Comparison of ENCODE assay signal across 9 cellular contexts in genomic region chr9:135130266-135130976, GRCh38. TPM values are rescaled to one million over a fixed set of nuclear protein-coding genes. Genes with fewer than 3 reads are reported as not detected.
DNase-seq lines count a peak whose midpoint lies in the region; ATAC-seq lines count a peak whose summit lies in the region.
"Had no signal": no experiment of that assay in that cellular context is flagged by ENCODE, and none has a peak within 500 bp of the region (broad histone marks: within the 10 kb centered on the region; RNA-seq: fewer than 3 reads in every experiment).

No MANE protein-coding gene starts in this region.

- H3K36me3 Mint-ChIP-seq in activated T-helper 1 cell treated with anti-CD3 and anti-CD28 coated beads, Interleukin-12 subunit alpha, Interleukin-12 subunit beta, Interleukin-2, Interleukin-4 antibody, amounts not matched to agents 30 ng/mL and 10 ng/mL and 1 ng/mL, durations not matched to agents 14 hours and 24 hours and 36 hours (ENCODE audit: low read depth) = peaks cover 1% of the 10 kb centered on the region

- H3K4me1 Mint-ChIP-seq in activated T-helper 1 cell treated with anti-CD3 and anti-CD28 coated beads, Interleukin-12 subunit alpha, Interleukin-12 subunit beta, Interleukin-2, Interleukin-4 antibody, amounts not matched to agents 30 ng/mL and 10 ng/mL and 1 ng/mL, durations not matched to agents 14 hours and 24 hours and 36 hours (ENCODE audit: low read depth) = peaks cover 23% of the 10 kb centered on the region

- H3K9me3 Mint-ChIP-seq in activated T-helper 1 cell treated with anti-CD3 and anti-CD28 coated beads, Interleukin-12 subunit alpha, Interleukin-12 subunit beta, Interleukin-2, Interleukin-4 antibody, amounts not matched to agents 30 ng/mL and 10 ng/mL and 1 ng/mL, durations not matched to agents 14 hours and 24 hours and 36 hours = peaks cover 8% of the 10 kb centered on the region

- no peak for ATAC-seq in HG02678 (IDR thresholded peaks at IDR 0.05; ENCODE audit: unreplicated experiment)

- peak; percentile 35 for DNase-seq in NCI-H82 (lab: John Stamatoyannopoulos, UW)
- no peak for DNase-seq in NCI-H82 treated with DMSO at 0.1 percent for 48 hours (lab: John Stamatoyannopoulos, UW; ENCODE audit: unreplicated experiment)
- DNase-seq in NCI-H1436 treated with DMSO at 0.1 percent for 48 hours (lab: John Stamatoyannopoulos, UW) = peak; percentile 96
- DNase-seq in activated T-helper 1 cell treated with anti-CD3 and anti-CD28 coated beads, Interleukin-12 subunit alpha, Interleukin-12 subunit beta, Interleukin-2, Interleukin-4 antibody, amounts not matched to agents 30 ng/mL and 10 ng/mL and 1 ng/mL, durations not matched to agents 14 hours and 24 hours and 36 hours (ENCODE audit: low spot score) = peak; percentile 62
- peak; percentile 68 for DNase-seq in stimulated activated CD4-positive, alpha-beta T cell treated with anti-CD3 and anti-CD28 coated beads, Interleukin-1b, Interleukin-23, amount 100 ng/mL, for 48 hours
- no peak for DNase-seq in HuH-7.5 (ENCODE audit: low spot score)
- no peak for DNase-seq in NCI-H2029 (lab: John Stamatoyannopoulos, UW)
- DNase-seq: NCI-H510A treated with DMSO at 0.1 percent for 48 hours had no signal

- intact Hi-C loops in activated T-helper 1 cell treated with anti-CD3 and anti-CD28 coated beads, Interleukin-12 subunit alpha, Interleukin-12 subunit beta, Interleukin-2, Interleukin-4 antibody, amounts not matched to agents 30 ng/mL and 10 ng/mL and 1 ng/mL, durations not matched to agents 14 hours and 24 hours and 36 hours (cut with micrococcal nuclease) = no loop called here

- H3K4me3 Mint-ChIP-seq in activated T-helper 1 cell treated with anti-CD3 and anti-CD28 coated beads, Interleukin-12 subunit alpha, Interleukin-12 subunit beta, Interleukin-2, Interleukin-4 antibody, amounts not matched to agents 30 ng/mL and 10 ng/mL and 1 ng/mL, durations not matched to agents 14 hours and 24 hours and 36 hours = no peak overlapping the region

- peaks cover 1% of the 10 kb centered on the region for H3K27me3 Mint-ChIP-seq in activated T-helper 1 cell treated with anti-CD3 and anti-CD28 coated beads, Interleukin-12 subunit alpha, Interleukin-12 subunit beta, Interleukin-2, Interleukin-4 antibody, amounts not matched to agents 30 ng/mL and 10 ng/mL and 1 ng/mL, durations not matched to agents 14 hours and 24 hours and 36 hours (ENCODE audit: insufficient read depth)

- H3K27ac Mint-ChIP-seq in activated T-helper 1 cell treated with anti-CD3 and anti-CD28 coated beads, Interleukin-12 subunit alpha, Interleukin-12 subunit beta, Interleukin-2, Interleukin-4 antibody, amounts not matched to agents 30 ng/mL and 10 ng/mL and 1 ng/mL, durations not matched to agents 14 hours and 24 hours and 36 hours = peak overlapping the region; percentile 60

RNA-seq across cellular contexts. Expression of gene OLFM1, which starts 43.0 kb away (rescaled TPM):
- total RNA-seq in activated T-helper 1 cell treated with anti-CD3 and anti-CD28 coated beads, Interleukin-12 subunit alpha, Interleukin-12 subunit beta, Interleukin-2, Interleukin-4 antibody, amounts not matched to agents 30 ng/mL and 10 ng/mL and 1 ng/mL, durations not matched to agents 14 hours and 24 hours and 36 hours = 0.47 and 0.66 TPM in 2 replicates

Comparison
In these comparisons a context has a peak if more than half of its experiments do, and no peak if none do; other contexts are left out.
1. DNase-seq: peak in NCI-H82 (single experiment), NCI-H1436 treated with DMSO at 0.1 percent for 48 hours (single experiment), activated T-helper 1 cell treated with anti-CD3 and anti-CD28 coated beads, Interleukin-12 subunit alpha, Interleukin-12 subunit beta, Interleukin-2, Interleukin-4 antibody, amounts not matched to agents 30 ng/mL and 10 ng/mL and 1 ng/mL, durations not matched to agents 14 hours and 24 hours and 36 hours (single experiment) and stimulated activated CD4-positive, alpha-beta T cell treated with anti-CD3 and anti-CD28 coated beads, Interleukin-1b, Interleukin-23, amount 100 ng/mL, for 48 hours (single experiment); none in NCI-H82 treated with DMSO at 0.1 percent for 48 hours (single experiment), HuH-7.5 (single experiment) and NCI-H2029 (single experiment).